In genomic region chr3:33874815-33875214, GRCh38 we compare ENCODE assay signal across 26 cellular contexts.
"Had no signal": no experiment of that assay in that cellular context is flagged by ENCODE, and none has a peak within 500 bp of the region (broad histone marks: within the 10 kb centered on the region; RNA-seq: fewer than 3 reads in every experiment).

No MANE protein-coding gene starts in this region.

- H3K4me3 Mint-ChIP-seq: dendritic cell treated with granulocyte-macrophage colony-stimulating factor and Interleukin-4, amounts not matched to agents 40 ng/mL and 50 ng/mL, for 4 days; effector memory CD8-positive, alpha-beta T cell; endodermal cell had no signal

- H3K27ac Mint-ChIP-seq: dendritic cell treated with granulocyte-macrophage colony-stimulating factor and Interleukin-4, amounts not matched to agents 40 ng/mL and 50 ng/mL, for 4 days had no signal

- DNase-seq: cortex of kidney; dermis blood vessel endothelial cell; dorsolateral prefrontal cortex; effector CD4-positive, alpha-beta T cell; effector CD8-positive, alpha-beta T cell; effector memory CD4-positive, alpha-beta T cell; effector memory CD8-positive, alpha-beta T cell; endodermal cell; erythroblast; esophagus squamous epithelium; foreskin fibroblast; foreskin keratinocyte; foreskin melanocyte; gastrocnemius medialis; glutamatergic neuron; head of caudate nucleus; heart left ventricle; heart right ventricle; hippocampal formation had no signal

- H3K9me3 ChIP-seq: esophagus muscularis mucosa, esophagus squamous epithelium, gastrocnemius medialis, gastroesophageal sphincter, heart left ventricle, heart right ventricle had no signal

- H3K27me3 Mint-ChIP-seq: dendritic cell treated with granulocyte-macrophage colony-stimulating factor and Interleukin-4, amounts not matched to agents 40 ng/mL and 50 ng/mL, for 4 days; effector memory CD8-positive, alpha-beta T cell had no signal

- H3K36me3 ChIP-seq: gastrocnemius medialis had no signal

- H3K9me3 Mint-ChIP-seq: dendritic cell treated with granulocyte-macrophage colony-stimulating factor and Interleukin-4, amounts not matched to agents 40 ng/mL and 50 ng/mL, for 4 days; effector memory CD8-positive, alpha-beta T cell; endodermal cell had no signal

- H3K27ac ChIP-seq: coronary artery, dorsolateral prefrontal cortex, epithelial cell of prostate, esophagus muscularis mucosa, esophagus squamous epithelium, foreskin keratinocyte, gastrocnemius medialis, gastroesophageal sphincter, heart left ventricle, heart right ventricle, hepatocyte had no signal

- H3K4me1 ChIP-seq: esophagus muscularis mucosa, esophagus squamous epithelium, foreskin keratinocyte, gastroesophageal sphincter had no signal

- ATAC-seq: effector memory CD8-positive, alpha-beta T cell; esophagus mucosa; foreskin keratinocyte; gastrocnemius medialis; gastroesophageal sphincter; heart left ventricle; heart right ventricle had no signal

- H3K27me3 ChIP-seq: dorsolateral prefrontal cortex, esophagus muscularis mucosa, esophagus squamous epithelium, foreskin keratinocyte, gastrocnemius medialis, gastroesophageal sphincter, heart left ventricle, heart right ventricle, hepatocyte had no signal

- H3K4me3 ChIP-seq: coronary artery, dorsolateral prefrontal cortex, esophagus muscularis mucosa, esophagus squamous epithelium, gastrocnemius medialis, gastroesophageal sphincter, heart left ventricle, heart right ventricle, hepatocyte had no signal
